In genomic region chr1:246569248-246570238, GRCh38 we compare ENCODE assay signal across 8 cellular contexts. TPM values are rescaled to one million over a fixed set of nuclear protein-coding genes. Genes with fewer than 3 reads are reported as not detected.
DNase-seq lines count a peak whose midpoint lies in the region; ATAC-seq and TF ChIP-seq lines count a peak whose summit lies in the region.

No MANE protein-coding gene starts in this region.

- H3K4me3 ChIP-seq in GM06990 (replicated peaks; ENCODE audit: low read depth, low read length) (peak overlapping the region; percentile 15), neural cell (ENCODE audit: low read length) (peak overlapping the region; percentile 17)

- TF ChIP-seq CTCF in GM06990 (IDR thresholded peaks at IDR 0.05; ENCODE audit: insufficient read depth, low read length, poor library complexity, severe bottlenecking) (no peak), brain (conservative IDR thresholded peaks at IDR 0.05) (no peak), neural cell (IDR thresholded peaks at IDR 0.05; ENCODE audit: poor library complexity, severe bottlenecking) (no peak), GM20000 (IDR thresholded peaks at IDR 0.05; ENCODE audit: extremely low read depth, missing control alignments) (no peak)

- H3F3A ChIP-seq in neural cell (ENCODE audit: insufficient read depth, low read length, poor library complexity, severe bottlenecking), result no peaks in the 10 kb centered on the region

- H3K4me2 ChIP-seq in neural cell (ENCODE audit: low read length), result no peak overlapping the region

- no peak overlapping the region for H3K9ac ChIP-seq in neural cell (ENCODE audit: low read length)

- no peak for ATAC-seq in HG03469 (IDR thresholded peaks at IDR 0.05; ENCODE audit: unreplicated experiment)
- no peak for ATAC-seq in GM21619 (IDR thresholded peaks at IDR 0.05; ENCODE audit: unreplicated experiment)
- ATAC-seq in HG03175 (IDR thresholded peaks at IDR 0.05; ENCODE audit: unreplicated experiment), result no peak

- no peaks in the 10 kb centered on the region for H4K20me1 ChIP-seq in neural cell (ENCODE audit: insufficient read depth)

- TF ChIP-seq RAD21 in neural cell (conservative IDR thresholded peaks at IDR 0.05), result no peak

- DNase-seq in GM06990 (ENCODE audit: extremely low read depth, insufficient read length) (peak; percentile 40), NCI-H748 (lab: John Stamatoyannopoulos, UW; ENCODE audit: unreplicated experiment) (peak; percentile 63), GM20000 (ENCODE audit: low spot score) (no peak)

- peak overlapping the region in 1 of 5 experiments; percentile 77 for H3K27ac Mint-ChIP-seq in brain

- H2AFZ ChIP-seq in neural cell (ENCODE audit: low read depth, low read length), result no peak overlapping the region

- H3K36me3 Mint-ChIP-seq in brain, result peaks cover 3% of the 10 kb centered on the region

- peak overlapping the region; percentile 4 to 81 (median 51) for H3K4me3 Mint-ChIP-seq in brain

- H3K36me3 ChIP-seq in GM06990 (ENCODE audit: control insufficient read depth, insufficient read depth, low read length) (no peaks in the 10 kb centered on the region), neural cell (ENCODE audit: insufficient read depth, low read length) (no peaks in the 10 kb centered on the region)

- H3K9me2 ChIP-seq in neural cell (ENCODE audit: insufficient read depth, low read length), result no peaks in the 10 kb centered on the region

- peaks cover 11% of the 10 kb centered on the region for H3K27me3 Mint-ChIP-seq in brain

- H3K27me3 ChIP-seq in GM06990 (replicated peaks; ENCODE audit: control insufficient read depth, insufficient read depth, low read length) (no peaks in the 10 kb centered on the region), neural cell (ENCODE audit: insufficient read depth, low read depth, low read length) (no peaks in the 10 kb centered on the region)

- H3K9me3 Mint-ChIP-seq in brain, result peaks cover 0 to 14% (median 3%) of the 10 kb centered on the region in 5 experiments

- TF ChIP-seq EP300 in neural cell (conservative IDR thresholded peaks at IDR 0.05; ENCODE audit: poor library complexity, severe bottlenecking), result no peak

- H3K27ac ChIP-seq in neural cell (ENCODE audit: low read length), result no peak overlapping the region

- peaks cover 49% of the 10 kb centered on the region for H3K4me1 Mint-ChIP-seq in brain

- peaks cover 49% of the 10 kb centered on the region for H3K79me2 ChIP-seq in neural cell (replicated peaks; ENCODE audit: insufficient read depth, low read length)

- no peaks in the 10 kb centered on the region for H3K9me3 ChIP-seq in neural cell (ENCODE audit: low read length)

TF ChIP-seq in neural cell, 6 proteins besides CTCF, POLR2A, EP300 and RAD21:
- TF ChIP-seq TAF1 (IDR thresholded peaks at IDR 0.05; ENCODE audit: low read depth) (no peak), POLR2AphosphoS5 (IDR thresholded peaks at IDR 0.05) (no peak), SMC3 (conservative IDR thresholded peaks at IDR 0.05; ENCODE audit: poor library complexity) (no peak), REST (IDR thresholded peaks at IDR 0.05; ENCODE audit: borderline replicate concordance) (no peak), EZH2 (IDR thresholded peaks at IDR 0.05; ENCODE audit: borderline replicate concordance, insufficient read depth, low read length, poor library complexity, severe bottlenecking) (no peak), MXI1 (conservative IDR thresholded peaks at IDR 0.05; ENCODE audit: poor library complexity, severe bottlenecking) (no peak)

RNA-seq across cellular contexts. Expression of gene CNST, which starts 3.3 kb away (rescaled TPM):
- polyA plus RNA-seq in brain (ENCODE audit: insufficient read depth, low read depth, low replicate concordance), result 12.7 TPM
- 23.7 and 26.3 TPM in 2 replicates for polyA plus RNA-seq in neural cell
- polyA minus RNA-seq in neural cell, result 56.1 and 57.5 TPM in 2 replicates

RNA-seq across cellular contexts. Expression of gene TFB2M, which starts 3.5 kb away (rescaled TPM):
- polyA plus RNA-seq in brain (ENCODE audit: insufficient read depth, low read depth, low replicate concordance), result 4.3 TPM
- polyA plus RNA-seq in neural cell, result 15.0 and 19.2 TPM in 2 replicates
- polyA minus RNA-seq in neural cell, result 17.0 and 17.6 TPM in 2 replicates
